Comparison of ENCODE assay signal across 17 cellular contexts in the genomic region with DNA sequence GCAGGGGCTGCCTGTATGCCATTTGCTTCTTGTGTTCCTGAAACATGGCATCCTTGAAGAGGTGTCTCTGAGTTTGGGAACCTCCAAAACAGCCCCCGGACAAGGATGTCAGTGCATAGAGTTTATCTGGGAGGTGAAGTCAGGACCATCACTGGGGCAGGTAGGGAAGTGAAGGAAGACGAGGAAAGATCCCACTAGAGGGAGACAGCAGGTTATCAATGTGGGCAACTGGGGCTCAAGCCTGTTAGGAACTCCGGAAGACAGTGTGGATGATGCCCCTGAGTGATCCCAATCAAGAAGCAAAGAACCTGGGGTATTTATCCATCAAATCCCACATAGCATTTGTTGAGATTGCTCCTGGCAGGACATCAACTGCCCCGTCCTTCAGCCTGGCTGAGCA.
A peak's percentile ranks its signal among the peaks of the same experiment; 100 is the strongest.
DNase-seq lines count a peak whose midpoint lies in the region; ATAC-seq and TF ChIP-seq lines count a peak whose summit lies in the region.
"Had no signal": no experiment of that assay in that cellular context is flagged by ENCODE, and none has a peak within 500 bp of the region (broad histone marks: within the 10 kb centered on the region; RNA-seq: fewer than 3 reads in every experiment).

No MANE protein-coding gene starts in this region.

- POLR2A ChIA-PET in RWPE1 (lab: Yijun Ruan, JAX; ENCODE audit: low non-redundant PET) = no interaction called here

- peaks cover 0 to 100% (median 1%) of the 10 kb centered on the region in 4 donors for H3K27me3 ChIP-seq in esophagus squamous epithelium

- no peaks in the 10 kb centered on the region for H3K4me1 ChIP-seq in esophagus squamous epithelium
- H3K4me1 ChIP-seq: A549 had no signal

- ATAC-seq in Right ventricle myocardium inferior (no peak), GM21723 (IDR thresholded peaks at IDR 0.05; ENCODE audit: unreplicated experiment) (no peak)
- ATAC-seq: right cardiac atrium had no signal

- DNase-seq in NCI-H748 (lab: John Stamatoyannopoulos, UW; ENCODE audit: unreplicated experiment) (peak; percentile 25), NCI-H748 treated with DMSO at 0.1 percent for 48 hours (lab: John Stamatoyannopoulos, UW) (no peak), RWPE1 (ENCODE audit: low spot score) (peak; percentile 39), epithelial cell of esophagus (ENCODE audit: low read depth) (peak; percentile 42), esophagus squamous epithelium (lab: John Stamatoyannopoulos, UW) (no peak), Right ventricle myocardium inferior (ENCODE audit: missing footprints) (no peak), caudate nucleus (lab: John Stamatoyannopoulos, UW) (no peak)
- DNase-seq: activated B cell treated with CpG ODN at 0.5 μM for 24 hours; activated naive CD4-positive, alpha-beta T cell treated with Interleukin-2 at 50 U/mL for 16 hours; CD8-positive, alpha-beta memory T cell; effector CD4-positive, alpha-beta T cell; foreskin fibroblast; MV-4-11; right cardiac atrium; stimulated activated CD4-positive, alpha-beta T cell treated with anti-CD3 and anti-CD28 coated beads, Interleukin-1b, Interleukin-23, amount 100 ng/mL, for 48 hours had no signal

- H3K27ac ChIP-seq in RWPE1 (no peak overlapping the region), esophagus squamous epithelium (no peak overlapping the region), caudate nucleus (ENCODE audit: low read depth, low read length) (no peak overlapping the region)
- H3K27ac ChIP-seq: A549 had no signal

- intact Hi-C loops in esophagus squamous epithelium (cut with DNase I) = no loop called here
- intact Hi-C loops in Right ventricle myocardium inferior (cut with DNase I) = loop anchor here (5.0 kb wide), 1 partner anchor 104 kb away; no protein-coding TSS in a partner anchor

- TF ChIP-seq CTCF in RWPE1 (conservative IDR thresholded peaks at IDR 0.05; ENCODE audit: low read depth) (no peak), epithelial cell of esophagus (IDR thresholded peaks at IDR 0.05; ENCODE audit: insufficient read depth, low read depth, low read length, missing control alignments) (peak; percentile 12), esophagus squamous epithelium (IDR thresholded peaks at IDR 0.05) (no peak)

- TF ChIP-seq POLR2A in esophagus squamous epithelium (IDR thresholded peaks at IDR 0.05) = no peak

- CTCF ChIA-PET in RWPE1 (lab: Yijun Ruan, JAX) = interaction anchor here (0.5 to 0.7 kb wide), 2 partner anchors 102 to 190 kb away, joined by 3 to 4 read pairs; no protein-coding TSS in a partner anchor

- no peak overlapping the region for H3K4me3 ChIP-seq in epithelial cell of esophagus (ENCODE audit: low read length)
- H3K4me3 ChIP-seq in esophagus squamous epithelium = no peak overlapping the region
- H3K4me3 ChIP-seq: A549 had no signal

- H3K36me3 ChIP-seq in esophagus squamous epithelium = no peaks in the 10 kb centered on the region

- 71 to 76% methylated on average over 4 of the region's 4 CpGs for WGBS in esophagus squamous epithelium, 2 donors

- no peaks in the 10 kb centered on the region for H3K9me3 ChIP-seq in esophagus squamous epithelium
- H3K9me3 ChIP-seq: A549 had no signal

Comparison
In these comparisons a context has a peak if more than half of its experiments do, and no peak if none do; other contexts are left out.
1. DNase-seq: peak in NCI-H748 (single experiment), RWPE1 (single experiment) and epithelial cell of esophagus (single experiment); none in NCI-H748 treated with DMSO at 0.1 percent for 48 hours (single experiment), esophagus squamous epithelium (single experiment), Right ventricle myocardium inferior (single experiment) and caudate nucleus (0 of 61).